Comparison of ENCODE assay signal across 18 cellular contexts in the genomic region with DNA sequence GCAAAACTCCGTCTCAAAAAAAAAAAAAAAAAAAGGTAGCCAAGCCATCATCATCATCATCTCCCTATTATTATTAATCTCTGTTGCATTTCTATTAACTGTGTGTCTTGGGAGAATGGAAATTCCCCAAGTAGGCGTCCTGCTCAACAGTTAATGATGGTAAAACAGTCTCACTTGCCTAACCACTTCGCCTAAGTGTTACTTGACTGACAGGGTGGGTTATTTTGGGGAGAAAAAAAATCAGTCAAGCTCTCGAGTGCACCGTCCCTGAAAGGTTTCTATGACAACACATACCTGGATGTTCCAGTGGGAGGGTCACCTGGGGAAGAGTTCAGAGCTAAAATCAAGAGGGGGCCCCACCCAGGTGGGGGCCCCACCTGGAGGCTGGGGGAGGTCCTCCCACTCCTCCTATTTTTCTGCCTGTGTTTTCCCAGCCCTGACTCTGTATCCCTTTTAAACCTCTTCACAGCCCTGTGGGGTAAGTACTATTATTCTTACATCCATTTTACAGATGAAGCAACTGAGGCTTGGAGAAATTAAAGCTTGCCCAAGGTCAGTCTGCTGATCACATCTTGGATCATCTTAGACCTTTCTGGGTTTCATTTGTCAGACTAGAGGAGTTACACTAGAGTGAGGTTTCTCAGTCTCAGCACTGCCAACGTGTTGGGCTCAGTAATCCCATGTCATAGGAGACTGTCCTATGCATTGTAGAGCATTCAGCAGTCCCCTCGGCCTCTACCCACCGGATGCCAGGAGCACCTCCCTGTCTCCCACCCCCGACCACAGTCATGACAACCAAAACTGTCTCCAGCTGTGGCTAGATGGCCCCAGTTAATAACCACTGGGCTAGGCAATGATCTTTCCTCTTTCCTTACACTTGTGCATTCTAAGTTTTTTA. TPM values are rescaled to one million over a fixed set of nuclear protein-coding genes. Genes with fewer than 3 reads are reported as not detected.
DNase-seq lines count a peak whose midpoint lies in the region; ATAC-seq, FAIRE-seq and TF ChIP-seq lines count a peak whose summit lies in the region.
"Had no signal": no experiment of that assay in that cellular context is flagged by ENCODE, and none has a peak within 500 bp of the region (broad histone marks: within the 10 kb centered on the region; RNA-seq: fewer than 3 reads in every experiment).

No MANE protein-coding gene starts in this region.

- H3K23ac ChIP-seq in mesenchymal stem cell (ENCODE audit: low read length in 2 of 2) = no peak overlapping the region

- no peak overlapping the region for H2BK120ac ChIP-seq in mesenchymal stem cell (ENCODE audit: low read depth, low read length)

- TF ChIP-seq POLR2A in HepG2 (IDR thresholded peaks at IDR 0.05; ENCODE audit: insufficient read depth in 1 of 2, low read depth in 2 of 2, low read length in 2 of 2) = no peak
- TF ChIP-seq POLR2A in right lobe of liver (IDR thresholded peaks at IDR 0.05) = no peak
- TF ChIP-seq POLR2A in thyroid gland (IDR thresholded peaks at IDR 0.05) = no peak

- POLR2A ChIA-PET in HepG2 (lab: Yijun Ruan, JAX) = no interaction called here
- POLR2A ChIA-PET in T-cell (lab: Charles Lee) = interaction anchor here in 1 of 2 donors (0.5 kb wide), 1 partner anchor 8 kb away, joined by 4 read pairs; no protein-coding TSS in a partner anchor

- H2BK12ac ChIP-seq in mesenchymal stem cell (ENCODE audit: low read length in 2 of 2) = no peak overlapping the region

- no peak for TF ChIP-seq EP300 in HepG2 (IDR thresholded peaks at IDR 0.05; ENCODE audit: low read depth in 2 of 2, low read length in 2 of 2)
- no peak for TF ChIP-seq EP300 in HepG2 (CRISPR knock-in tag; IDR thresholded peaks at IDR 0.05; ENCODE audit: borderline replicate concordance)

- ATAC-seq in HepG2 (no peak), right lobe of liver (no peak), HG03039 (IDR thresholded peaks at IDR 0.05; ENCODE audit: unreplicated experiment) (no peak), T-cell (replicated peaks in 1 of 4) (no peak)
- ATAC-seq in central memory CD8-positive, alpha-beta T cell (replicated peaks; ENCODE audit: extremely low read depth, poor library complexity, severe bottlenecking) = peak; percentile 78

- no peak overlapping the region for H2AK5ac ChIP-seq in mesenchymal stem cell (ENCODE audit: low read length, severe bottlenecking)

- TF ChIP-seq CTCF in HepG2 (CRISPR knock-in tag; IDR thresholded peaks at IDR 0.05) (no peak), right lobe of liver (IDR thresholded peaks at IDR 0.05) (no peak), thyroid gland (IDR thresholded peaks at IDR 0.05) (no peak)

- H3K36me3 ChIP-seq in HepG2 (replicated peaks in 1 of 2; ENCODE audit: control insufficient read depth in 1 of 2, insufficient read depth in 2 of 2, low read length in 2 of 2) = no peaks in the 10 kb centered on the region
- peaks cover 0 to 3% (median 0%) of the 10 kb centered on the region in 4 donors for H3K36me3 ChIP-seq in right lobe of liver
- no peaks in the 10 kb centered on the region for H3K36me3 ChIP-seq in mesenchymal stem cell (ENCODE audit: control insufficient read depth in 1 of 2, insufficient read depth in 2 of 2, low read depth in 1 of 2, low read length in 2 of 2)
- H3K36me3 ChIP-seq in thyroid gland = no peaks in the 10 kb centered on the region

- peaks cover 11% of the 10 kb centered on the region for H3K36me3 Mint-ChIP-seq in central memory CD8-positive, alpha-beta T cell (ENCODE audit: insufficient read depth)
- H3K36me3 Mint-ChIP-seq in T-cell = peaks cover 26% of the 10 kb centered on the region
- H3K36me3 Mint-ChIP-seq: IgD-negative memory B cell had no signal

- CTCF ChIA-PET in HepG2 (lab: Yijun Ruan, JAX; ENCODE audit: low intra/inter-chr PET ratio, low total read pairs) (no interaction called here), T-cell (lab: Charles Lee) (interaction anchor here in 1 of 2 donors (0.6 to 0.7 kb wide), 2 partner anchors 220 to 471 kb away, joined by 3 to 5 read pairs; no protein-coding TSS in a partner anchor)

- intact Hi-C loops in HepG2 (cut with micrococcal nuclease; ENCODE audit: unreplicated experiment) = loop anchor here (5.0 kb wide), 2 partner anchors 59 to 189 kb away; no protein-coding TSS in a partner anchor
- intact Hi-C loops in right lobe of liver (cut with DNase I) = loop anchor here (5.0 to 10.0 kb wide), 2 partner anchors 121 to 219 kb away; a partner anchor contains a TSS
- intact Hi-C loops in thyroid gland (cut with DNase I) = no loop called here

- no TSS peak for BruUV-seq in HepG2 (replicated peaks; lab: Mats Ljungman, UMichigan)

- H3K27me3 Mint-ChIP-seq in central memory CD8-positive, alpha-beta T cell = no peaks in the 10 kb centered on the region
- H3K27me3 Mint-ChIP-seq in T-cell = no peaks in the 10 kb centered on the region
- H3K27me3 Mint-ChIP-seq: CD4-positive, alpha-beta T cell; IgD-negative memory B cell had no signal

- H3K79me1 ChIP-seq in mesenchymal stem cell (replicated peaks; ENCODE audit: low read length, poor library complexity, severe bottlenecking) = no peaks in the 10 kb centered on the region

- H3K9me3 ChIP-seq in HepG2 (ENCODE audit: low read length) (no peaks in the 10 kb centered on the region), right lobe of liver (no peaks in the 10 kb centered on the region), mesenchymal stem cell (ENCODE audit: control insufficient read depth, low read length) (no peaks in the 10 kb centered on the region), thyroid gland (no peaks in the 10 kb centered on the region)

- no peak overlapping the region for H3K4me2 ChIP-seq in HepG2 (ENCODE audit: low read depth, low read length)
- H3K4me2 ChIP-seq in mesenchymal stem cell (ENCODE audit: low read length, poor library complexity, severe bottlenecking) = no peak overlapping the region

- no peak overlapping the region for H3K14ac ChIP-seq in mesenchymal stem cell (ENCODE audit: low read length in 2 of 2)

- H3K27ac Mint-ChIP-seq in central memory CD8-positive, alpha-beta T cell (ENCODE audit: low read depth) = peak overlapping the region; percentile 19
- no peak overlapping the region for H3K27ac Mint-ChIP-seq in T-cell
- H3K27ac Mint-ChIP-seq: CD4-positive, alpha-beta T cell; HFFc6; IgD-negative memory B cell had no signal

- H3K27me3 ChIP-seq in HepG2 (ENCODE audit: control insufficient read depth in 1 of 2, insufficient read depth in 2 of 2, low read length in 2 of 2) (no peaks in the 10 kb centered on the region), right lobe of liver (no peaks in the 10 kb centered on the region), mesenchymal stem cell (ENCODE audit: control insufficient read depth in 1 of 2, insufficient read depth in 1 of 2, low read length in 2 of 2) (peaks cover 0 to 13% of the 10 kb centered on the region in 2 experiments), thyroid gland (no peaks in the 10 kb centered on the region)

- no peak overlapping the region for H2BK5ac ChIP-seq in mesenchymal stem cell (ENCODE audit: low read depth, low read length, poor library complexity, severe bottlenecking)

- peak overlapping the region; percentile 58 for H4K91ac ChIP-seq in mesenchymal stem cell (ENCODE audit: low read length)

- no peaks in the 10 kb centered on the region for H4K20me1 ChIP-seq in HepG2 (ENCODE audit: insufficient read depth, low read length)

- no peaks in the 10 kb centered on the region for H3K79me2 ChIP-seq in HepG2 (ENCODE audit: insufficient read depth, low read length)

- WGBS in HepG2 (ENCODE audit: low lambda C conversion rate) = 77% methylated on average over 9 of the region's 9 CpGs
- WGBS in right lobe of liver (ENCODE audit: insufficient coverage, low coverage, low lambda C conversion rate, missing lambda C conversion rate) = 69% methylated on average over 5 of the region's 9 CpGs
- WGBS in mesenchymal stem cell = 73% methylated on average over 8 of the region's 9 CpGs
- WGBS in thyroid gland, 2 donors = 58 to 60% methylated on average over 9 of the region's 9 CpGs

- H3K9ac ChIP-seq in HepG2 (ENCODE audit: insufficient read depth, low read depth, low read length) (no peak overlapping the region), mesenchymal stem cell (ENCODE audit: low read length) (no peak overlapping the region)

- DNase-seq in HepG2 (ENCODE audit: low spot score) (no peak), right lobe of liver (no peak), mesenchymal stem cell (no peak), thyroid gland (peak; percentile 19 to 34), pons (ENCODE audit: low spot score) (no peak), T-cell (no peak)
- peak in 1 of 2 donors; percentile 20 for DNase-seq in central memory CD8-positive, alpha-beta T cell (ENCODE audit: low spot score in 2 of 2)
- DNase-seq: 8988T; C1 segment of cervical spinal cord; Calu3; CD4-positive, alpha-beta T cell; DMS 273 treated with DMSO at 0.1 percent for 48 hours; HCEC 1CT; HFFc6 had no signal

- in situ Hi-C loops in HepG2 (cut with HindIII; ENCODE audit: extremely low pct_ligation_motif_present, low pct_unique_long_range_greater_than_20kb) = loop anchor here (25.0 kb wide), 1 partner anchor 224 kb away; a partner anchor contains a TSS

- no peak overlapping the region for H3K4ac ChIP-seq in mesenchymal stem cell (ENCODE audit: low read depth in 1 of 2, low read length in 2 of 2)

- H4K8ac ChIP-seq in mesenchymal stem cell (ENCODE audit: low read length) = no peak overlapping the region

- TF ChIP-seq RAD21 in HepG2 (CRISPR knock-in tag; IDR thresholded peaks at IDR 0.05) = no peak

- H2AFZ ChIP-seq in HepG2 (ENCODE audit: low read length) (no peak overlapping the region), mesenchymal stem cell (ENCODE audit: low read depth, low read length) (no peak overlapping the region)

- H2BK15ac ChIP-seq in mesenchymal stem cell (ENCODE audit: low read depth, poor library complexity, severe bottlenecking) = no peak overlapping the region

- no peak overlapping the region for H3K4me3 ChIP-seq in HepG2 (replicated peaks in 1 of 3; ENCODE audit: insufficient read depth in 1 of 3, low read depth in 2 of 3, low read length in 3 of 3)
- no peak overlapping the region for H3K4me3 ChIP-seq in right lobe of liver
- no peak overlapping the region for H3K4me3 ChIP-seq in mesenchymal stem cell (ENCODE audit: insufficient read depth in 1 of 2, low read depth in 1 of 2, low read length in 2 of 2)
- H3K4me3 ChIP-seq in thyroid gland (replicated peaks in 1 of 3) = no peak overlapping the region

- H3K4me1 ChIP-seq in HepG2 (ENCODE audit: insufficient read depth, low read length) (no peaks in the 10 kb centered on the region), right lobe of liver (no peaks in the 10 kb centered on the region), mesenchymal stem cell (ENCODE audit: control insufficient read depth, insufficient read depth, low read depth, low read length) (peaks cover 2% of the 10 kb centered on the region), thyroid gland (peaks cover 4 to 23% of the 10 kb centered on the region in 2 donors)

- H3K4me1 Mint-ChIP-seq in central memory CD8-positive, alpha-beta T cell = no peaks in the 10 kb centered on the region
- no peaks in the 10 kb centered on the region for H3K4me1 Mint-ChIP-seq in T-cell

- H3K9me3 Mint-ChIP-seq in central memory CD8-positive, alpha-beta T cell = no peaks in the 10 kb centered on the region
- no peaks in the 10 kb centered on the region for H3K9me3 Mint-ChIP-seq in T-cell
- H3K9me3 Mint-ChIP-seq: CD4-positive, alpha-beta T cell; HFFc6; IgD-negative memory B cell had no signal

- H3K18ac ChIP-seq in mesenchymal stem cell (ENCODE audit: low read depth in 1 of 2, low read length in 2 of 2) = no peak overlapping the region

- H3K27ac ChIP-seq in HepG2 (ENCODE audit: extremely low read length, insufficient read depth, low read length) (no peak overlapping the region), right lobe of liver (no peak overlapping the region), mesenchymal stem cell (ENCODE audit: low read length, poor library complexity, severe bottlenecking) (no peak overlapping the region), thyroid gland (no peak overlapping the region)

- no peak for FAIRE-seq in HepG2 (lab: Jason Lieb, UNC)
- FAIRE-seq: GM12891, GM19239 had no signal

- no peak overlapping the region for H3K4me3 Mint-ChIP-seq in central memory CD8-positive, alpha-beta T cell
- no peak overlapping the region for H3K4me3 Mint-ChIP-seq in T-cell
- H3K4me3 Mint-ChIP-seq: CD4-positive, alpha-beta T cell; HFFc6; IgD-negative memory B cell had no signal

RNA-seq across cellular contexts. Expression of a gene that starts 11.0 kb away (rescaled TPM):
- total RNA-seq in HepG2 (2016; rRNA removed; fragmentation: Illumina TruSeq; extraction: Trizol) (97.3 and 123 TPM in 2 replicates), right lobe of liver (100 to 1,000 TPM; 160 to 378 (median 305) TPM), thyroid gland (10 to 100 TPM; 10.9 to 53.7 (median 35.9) TPM), T-cell (10 to 100 TPM in 3 of 5 donors, 1 to 10 TPM in 2; 8.3 to 16.1 (median 11.7) TPM)
- 9.7 and 10.7 TPM in 2 replicates for total RNA-seq in HepG2 (2016; cell fraction: cytosol; rRNA removed; fragmentation: Illumina TruSeq; extraction: Trizol; ENCODE audit: low read depth)
- 100 and 112 TPM in 2 replicates for total RNA-seq in HepG2 (2016; cell fraction: insoluble cytoplasmic fraction; rRNA removed; fragmentation: Illumina TruSeq; extraction: Trizol)
- 29.4 and 30.9 TPM in 2 replicates for total RNA-seq in HepG2 (2016; cell fraction: membrane; rRNA removed; fragmentation: Illumina TruSeq; extraction: Trizol)
- total RNA-seq in HepG2 (2016; cell fraction: nucleus; rRNA removed; fragmentation: Illumina TruSeq; extraction: Trizol) = 61.8 and 69.4 TPM in 2 replicates
- polyA plus RNA-seq in HepG2 (2011; rRNA removed) = 47.6 and 55.0 TPM in 2 replicates
- polyA plus RNA-seq in HepG2 (2011; cell fraction: cytosol; rRNA removed) = 25.4 and 34.3 TPM in 2 replicates
- 65.2 and 68.0 TPM in 2 replicates for polyA plus RNA-seq in HepG2 (2011; cell fraction: nucleus; rRNA removed)
- polyA plus RNA-seq in HepG2 (2012) = 21.6 and 22.2 TPM in 2 replicates
- polyA plus RNA-seq in HepG2 (2016; cell fraction: cytosol; fragmentation: Illumina TruSeq; extraction: Trizol; ENCODE audit: low read depth) = 5.7 and 5.8 TPM in 2 replicates
- polyA plus RNA-seq in HepG2 (2016; cell fraction: insoluble cytoplasmic fraction; fragmentation: Illumina TruSeq; extraction: Trizol; ENCODE audit: low read depth) = 116 and 128 TPM in 2 replicates
- polyA plus RNA-seq in HepG2 (2016; cell fraction: membrane; fragmentation: Illumina TruSeq; extraction: Trizol; ENCODE audit: low read depth) = 15.2 TPM in 2 replicates
- polyA plus RNA-seq in HepG2 (2016; cell fraction: nucleus; fragmentation: Illumina TruSeq; extraction: Trizol; ENCODE audit: insufficient read depth, low read depth) = 101 and 108 TPM in 2 replicates
- polyA minus RNA-seq in HepG2 (2011; rRNA and poly(A)+ RNA removed; ENCODE audit: low replicate concordance) = 0.44 and 41.3 TPM in 2 replicates
- polyA minus RNA-seq in HepG2 (2011; cell fraction: cytosol; rRNA and poly(A)+ RNA removed) = 24.2 and 32.3 TPM in 2 replicates
- 32.1 and 39.7 TPM in 2 replicates for polyA minus RNA-seq in HepG2 (2011; cell fraction: nucleus; rRNA and poly(A)+ RNA removed)
- 2.0 TPM for polyA plus RNA-seq in mesenchymal stem cell (2013, experiment 1 of 2)
- 2.1 TPM for polyA plus RNA-seq in mesenchymal stem cell (2013, experiment 2 of 2)

RNA-seq across cellular contexts. Expression of a gene that starts 41.9 kb away (rescaled TPM):
- 23.3 and 36.2 TPM in 2 replicates for total RNA-seq in HepG2 (2016; rRNA removed; fragmentation: Illumina TruSeq; extraction: Trizol)
- total RNA-seq in HepG2 (2016; cell fraction: cytosol; rRNA removed; fragmentation: Illumina TruSeq; extraction: Trizol; ENCODE audit: low read depth) = 48.3 and 64.6 TPM in 2 replicates
- total RNA-seq in HepG2 (2016; cell fraction: insoluble cytoplasmic fraction; rRNA removed; fragmentation: Illumina TruSeq; extraction: Trizol) = 19.9 and 37.6 TPM in 2 replicates
- 53.5 and 59.9 TPM in 2 replicates for total RNA-seq in HepG2 (2016; cell fraction: membrane; rRNA removed; fragmentation: Illumina TruSeq; extraction: Trizol)
- 55.5 and 57.5 TPM in 2 replicates for total RNA-seq in HepG2 (2016; cell fraction: nucleus; rRNA removed; fragmentation: Illumina TruSeq; extraction: Trizol)
- polyA plus RNA-seq in HepG2 (2011; rRNA removed) = 94.8 and 117 TPM in 2 replicates
- 72.4 and 79.6 TPM in 2 replicates for polyA plus RNA-seq in HepG2 (2011; cell fraction: cytosol; rRNA removed)
- 323 and 325 TPM in 2 replicates for polyA plus RNA-seq in HepG2 (2011; cell fraction: nucleus; rRNA removed)
- polyA plus RNA-seq in HepG2 (2012) = 36.8 and 41.4 TPM in 2 replicates
- polyA plus RNA-seq in HepG2 (2016; cell fraction: cytosol; fragmentation: Illumina TruSeq; extraction: Trizol; ENCODE audit: low read depth) = 50.0 and 66.7 TPM in 2 replicates
- polyA plus RNA-seq in HepG2 (2016; cell fraction: insoluble cytoplasmic fraction; fragmentation: Illumina TruSeq; extraction: Trizol; ENCODE audit: low read depth) = 23.8 and 27.8 TPM in 2 replicates
- 50.2 and 62.5 TPM in 2 replicates for polyA plus RNA-seq in HepG2 (2016; cell fraction: membrane; fragmentation: Illumina TruSeq; extraction: Trizol; ENCODE audit: low read depth)
- polyA plus RNA-seq in HepG2 (2016; cell fraction: nucleus; fragmentation: Illumina TruSeq; extraction: Trizol; ENCODE audit: insufficient read depth, low read depth) = 84.6 and 91.3 TPM in 2 replicates
- 102 and 146 TPM in 2 replicates for polyA minus RNA-seq in HepG2 (2011; rRNA and poly(A)+ RNA removed; ENCODE audit: low replicate concordance)
- 28.3 and 29.5 TPM in 2 replicates for polyA minus RNA-seq in HepG2 (2011; cell fraction: cytosol; rRNA and poly(A)+ RNA removed)
- polyA minus RNA-seq in HepG2 (2011; cell fraction: nucleus; rRNA and poly(A)+ RNA removed) = 139 and 160 TPM in 2 replicates
- 10 to 100 TPM; 11.3 to 15.2 (median 13.7) TPM for total RNA-seq in right lobe of liver
- polyA plus RNA-seq in mesenchymal stem cell (2013, experiment 1 of 2) = 31.8 TPM
- 31.8 TPM for polyA plus RNA-seq in mesenchymal stem cell (2013, experiment 2 of 2)
- total RNA-seq in thyroid gland = 10 to 100 TPM; 16.5 to 43.2 (median 18.8) TPM
- 10 to 100 TPM; 27.6 to 53.4 (median 34.4) TPM for total RNA-seq in T-cell

Comparison
In these comparisons a context has a peak if more than half of its experiments do, and no peak if none do; other contexts are left out.
1. DNase-seq: peak in thyroid gland (2 of 2); none in HepG2 (single experiment), right lobe of liver (0 of 3), mesenchymal stem cell (single experiment), pons (single experiment) and T-cell (0 of 34).